In genomic region chr1:89299739-89300463, GRCh38 we compare ENCODE assay signal across 8 cellular contexts. TPM values are rescaled to one million over a fixed set of nuclear protein-coding genes. Genes with fewer than 3 reads are reported as not detected.
A peak's percentile ranks its signal among the peaks of the same experiment; 100 is the strongest.
DNase-seq lines count a peak whose midpoint lies in the region; ATAC-seq, FAIRE-seq and TF ChIP-seq lines count a peak whose summit lies in the region.
"Not testable (repeated sequence)": the region's sequence is repeated elsewhere in the genome, so short reads cannot be mapped to it uniquely, and the experiment has no call there.

No MANE protein-coding gene starts in this region.

- H3K4me1 ChIP-seq in adipocyte (ENCODE audit: control insufficient read depth, insufficient read depth, low read length) = not testable (repeated sequence)

- DNase-seq in GM12892 (ENCODE audit: insufficient read length) = not testable (repeated sequence)
- DNase-seq in activated CD4-positive, alpha-beta T cell treated with anti-CD3 and anti-CD28 coated beads, Interleukin-2, amount 50 U/mL, for 48 hours = peak; percentile 26 to 45
- peak; percentile 22 for DNase-seq in adipocyte (ENCODE audit: low read depth)
- DNase-seq in stimulated activated CD4-positive, alpha-beta T cell treated with anti-CD3 and anti-CD28 coated beads, TNF-alpha, amount 100 ng/mL, for 24 hours (ENCODE audit: low read depth in 3 of 3) = peak in 2 of 3 experiments; percentile 11 to 35

- peak; percentile 79 for FAIRE-seq in GM12892 (lab: Jason Lieb, UNC)

- H3K4me3 ChIP-seq in adipocyte (ENCODE audit: low read length) = not testable (repeated sequence)

- TF ChIP-seq POLR2A in GM12892 (IDR thresholded peaks at IDR 0.05; ENCODE audit: low read depth, low read length) = not testable (repeated sequence)
- TF ChIP-seq POLR2A in GM19099 (IDR thresholded peaks at IDR 0.05; ENCODE audit: extremely low read depth, insufficient read length, low read depth) = peak; percentile 20

- not testable (repeated sequence) for H3K9ac ChIP-seq in adipocyte (ENCODE audit: low read length)

- H3K36me3 ChIP-seq in adipocyte (ENCODE audit: control insufficient read depth, insufficient read depth, low read length, severe bottlenecking) = not testable (repeated sequence)

- not testable (repeated sequence) for H3K27me3 ChIP-seq in adipocyte (replicated peaks; ENCODE audit: control insufficient read depth, insufficient read depth, low read length)

- ATAC-seq in GM21576 (IDR thresholded peaks at IDR 0.05; ENCODE audit: unreplicated experiment) = peak; percentile 92
- ATAC-seq in HG02973 (IDR thresholded peaks at IDR 0.05; ENCODE audit: unreplicated experiment) = peak; percentile 88
- peak; percentile 81 for ATAC-seq in HG03457 (IDR thresholded peaks at IDR 0.05; ENCODE audit: unreplicated experiment)

- H3K9me3 ChIP-seq in adipocyte (ENCODE audit: control insufficient read depth, low read length) = not testable (repeated sequence)

RNA-seq across cellular contexts. Expression of gene GBP5, which starts 27.2 kb away (rescaled TPM):
- 2.5 TPM for polyA plus RNA-seq in GM12892 (2012; ENCODE audit: missing spikeins)
